ENCODE assay signal across 8 cellular contexts in genomic region chr7:87220026-87220733, GRCh38. TPM values are rescaled to one million over a fixed set of nuclear protein-coding genes. Genes with fewer than 3 reads are reported as not detected.
DNase-seq lines count a peak whose midpoint lies in the region; ATAC-seq lines count a peak whose summit lies in the region.

No MANE protein-coding gene starts in this region.

- H3K4me2 ChIP-seq in neuronal stem cell (ENCODE audit: insufficient read depth, low read length, poor library complexity, severe bottlenecking), result peak overlapping the region; percentile 80

- H2BK5ac ChIP-seq in neuronal stem cell (ENCODE audit: low read length), result peak overlapping the region; percentile 85

- no peak overlapping the region for H4K8ac ChIP-seq in neuronal stem cell (ENCODE audit: low read depth, low read length)

- H3K9me3 Mint-ChIP-seq in IgD-negative memory B cell, result no peaks in the 10 kb centered on the region

- peak overlapping the region; percentile 99 to 100 (median 99) for H3K4me3 Mint-ChIP-seq in IgD-negative memory B cell

- H3K4ac ChIP-seq in neuronal stem cell (ENCODE audit: low read length), result no peak overlapping the region

- H3K36me3 Mint-ChIP-seq in IgD-negative memory B cell, result peaks cover 3% of the 10 kb centered on the region

- no CpG with 5 or more reads among the region's 75 CpGs for WGBS in neuronal stem cell (ENCODE audit: extremely low coverage in 2 of 2, insufficient read length in 2 of 2, insufficient replicate concordance in 1 of 2), 2 donors

- H3K14ac ChIP-seq in neuronal stem cell (ENCODE audit: low read length), result peak overlapping the region; percentile 78

- no peaks in the 10 kb centered on the region for H3K27me3 Mint-ChIP-seq in IgD-negative memory B cell

- H2BK12ac ChIP-seq in neuronal stem cell (ENCODE audit: low read length), result no peak overlapping the region

- H3K27ac ChIP-seq in neuronal stem cell (replicated peaks; ENCODE audit: low read length) (no peak overlapping the region), subcutaneous abdominal adipose tissue (ENCODE audit: low read depth, low read length) (peak overlapping the region; percentile 88)

- H3K27ac Mint-ChIP-seq in IgD-negative memory B cell, result peak overlapping the region; percentile 85 to 100 (median 99)

- DNase-seq in DMS53 (lab: John Stamatoyannopoulos, UW) (peak; percentile 95), RPMI8226 (peak; percentile 94), foreskin melanocyte (peak; percentile 46), neuronal stem cell (ENCODE audit: low spot score) (peak; percentile 71)
- peak; percentile 69 for DNase-seq in activated gamma-delta T cell treated with anti-CD3 and anti-CD28 coated beads, Interleukin-2, amount 50 U/mL, for 16 hours (ENCODE audit: low read depth)

- H2AFZ ChIP-seq in neuronal stem cell (ENCODE audit: low read length), result peak overlapping the region; percentile 99

- ATAC-seq in GM21529 (IDR thresholded peaks at IDR 0.05; ENCODE audit: unreplicated experiment), result peak; percentile 35

- H3K18ac ChIP-seq in neuronal stem cell (ENCODE audit: low read length), result peak overlapping the region; percentile 93

- peak overlapping the region; percentile 36 for H2BK120ac ChIP-seq in neuronal stem cell (ENCODE audit: low read depth, low read length)

- H3K4me1 ChIP-seq in neuronal stem cell (ENCODE audit: control insufficient read depth in 2 of 2, insufficient read depth in 1 of 2, low read depth in 1 of 2, low read length in 2 of 2) (peaks cover 6 to 12% of the 10 kb centered on the region in 2 donors), subcutaneous abdominal adipose tissue (ENCODE audit: control insufficient read depth in 5 of 5, insufficient read depth in 5 of 5, low read length in 5 of 5) (peaks cover 6 to 49% (median 34%) of the 10 kb centered on the region in 5 donors)

- H3K4me3 ChIP-seq in neuronal stem cell (ENCODE audit: low read length in 2 of 2) (peak overlapping the region; percentile 87 to 98), subcutaneous abdominal adipose tissue (ENCODE audit: low read depth in 1 of 5, low read length in 5 of 5) (peak overlapping the region; percentile 85 to 98 (median 96))

- peaks cover 0 to 40% (median 16%) of the 10 kb centered on the region in 3 experiments for H3K27me3 ChIP-seq in neuronal stem cell (ENCODE audit: control insufficient read depth in 3 of 3, insufficient read depth in 3 of 3, low read depth in 1 of 3, low read length in 3 of 3)
- H3K27me3 ChIP-seq in subcutaneous abdominal adipose tissue (ENCODE audit: control insufficient read depth in 5 of 5, insufficient read depth in 4 of 5, low read length in 5 of 5), result peaks cover 0 to 3% (median 0%) of the 10 kb centered on the region in 5 donors

- H3K36me3 ChIP-seq in neuronal stem cell (replicated peaks in 1 of 2; ENCODE audit: control insufficient read depth in 2 of 2, insufficient read depth in 2 of 2, low read length in 2 of 2), result peaks cover 2 to 27% of the 10 kb centered on the region in 2 donors
- no peaks in the 10 kb centered on the region for H3K36me3 ChIP-seq in subcutaneous abdominal adipose tissue (ENCODE audit: control insufficient read depth in 5 of 5, insufficient read depth in 5 of 5, low read length in 5 of 5)

- no peak overlapping the region for H2AK5ac ChIP-seq in neuronal stem cell (ENCODE audit: low read depth, low read length)

- H2BK15ac ChIP-seq in neuronal stem cell (ENCODE audit: low read length), result no peak overlapping the region

- peaks cover 0 to 7% of the 10 kb centered on the region in 2 donors for H3K9me3 ChIP-seq in neuronal stem cell (replicated peaks in 1 of 2; ENCODE audit: control insufficient read depth in 2 of 2, insufficient read depth in 1 of 2, low read depth in 1 of 2, low read length in 2 of 2)
- no peaks in the 10 kb centered on the region for H3K9me3 ChIP-seq in subcutaneous abdominal adipose tissue (ENCODE audit: control insufficient read depth in 5 of 5, low read length in 5 of 5)

- H3K4me1 Mint-ChIP-seq in IgD-negative memory B cell, result peaks cover 20 to 30% (median 20%) of the 10 kb centered on the region in 3 donors

- H3K9ac ChIP-seq in neuronal stem cell (ENCODE audit: low read depth, low read length, poor library complexity) (peak overlapping the region; percentile 90), subcutaneous abdominal adipose tissue (ENCODE audit: low read length in 5 of 5) (peak overlapping the region; percentile 22 to 87 (median 80))

- peak overlapping the region; percentile 82 for H3K23ac ChIP-seq in neuronal stem cell (ENCODE audit: low read depth, low read length, poor library complexity)

- no peak overlapping the region for H4K91ac ChIP-seq in neuronal stem cell (ENCODE audit: low read depth, low read length, poor library complexity)

- no peaks in the 10 kb centered on the region for H3K79me1 ChIP-seq in neuronal stem cell (ENCODE audit: low read depth, low read length)

RNA-seq across cellular contexts. Expression of gene TMEM243, which starts 0.6 kb away (rescaled TPM):
- 125 TPM for polyA plus RNA-seq in IgD-negative memory B cell
- 23.8 TPM for polyA plus RNA-seq in neuronal stem cell (2013, experiment 1 of 2)
- polyA plus RNA-seq in neuronal stem cell (2013, experiment 2 of 2), result 24.7 TPM
